9 cellular contexts compared by ENCODE assay signal in genomic region chr10:114042895-114043531, GRCh38. TPM values are rescaled to one million over a fixed set of nuclear protein-coding genes. Genes with fewer than 3 reads are reported as not detected.
DNase-seq lines count a peak whose midpoint lies in the region; ATAC-seq lines count a peak whose summit lies in the region.
"Had no signal": no experiment of that assay in that cellular context is flagged by ENCODE, and none has a peak within 500 bp of the region (broad histone marks: within the 10 kb centered on the region; RNA-seq: fewer than 3 reads in every experiment).

No MANE protein-coding gene starts in this region.

- H3K4me3 Mint-ChIP-seq in memory B cell = peak overlapping the region; percentile 84

- H3K36me3 ChIP-seq in duodenal mucosa (ENCODE audit: control insufficient read depth in 1 of 2, insufficient read depth in 2 of 2, low read length in 2 of 2) (no peaks in the 10 kb centered on the region), thymus (ENCODE audit: control insufficient read depth, insufficient read depth) (no peaks in the 10 kb centered on the region)

- 1% methylated on average over 38 of the region's 38 CpGs for WGBS in thymus

- peaks cover 4% of the 10 kb centered on the region for H3K36me3 Mint-ChIP-seq in memory B cell

- H3K4me1 ChIP-seq in duodenal mucosa (ENCODE audit: control insufficient read depth in 1 of 2, insufficient read depth in 2 of 2, low read length in 2 of 2) = peaks cover 8 to 13% of the 10 kb centered on the region in 2 donors
- H3K4me1 ChIP-seq in thymus (ENCODE audit: control insufficient read depth, insufficient read depth, low read length) = peaks cover 14% of the 10 kb centered on the region

- H3K9ac ChIP-seq in duodenal mucosa (ENCODE audit: low read depth in 1 of 2, low read length in 2 of 2) = peak overlapping the region in 1 of 2 donors; percentile 77

- ATAC-seq in HG02870 (IDR thresholded peaks at IDR 0.05; ENCODE audit: unreplicated experiment) = peak; percentile 34
- peak; percentile 35 for ATAC-seq in memory B cell (ENCODE audit: low read depth)

- DNase-seq in activated gamma-delta T cell treated with Interleukin-2 at 50 U/mL for 16 hours (peak; percentile 9), activated gamma-delta T cell (lab: John Stamatoyannopoulos, UW) (no peak), SK-MEL-5 (ENCODE audit: low read depth, low spot score) (peak; percentile 22), memory B cell (ENCODE audit: low spot score in 2 of 2) (peak; percentile 22 to 36), germinal center (ENCODE audit: low spot score) (no peak)

- H3K27me3 ChIP-seq in duodenal mucosa (ENCODE audit: control insufficient read depth in 1 of 2, insufficient read depth in 2 of 2, low read length in 2 of 2) (peaks cover 10 to 24% of the 10 kb centered on the region in 2 donors), thymus (ENCODE audit: control insufficient read depth, insufficient read depth) (peaks cover 41% of the 10 kb centered on the region)

- H3K27ac ChIP-seq in duodenal mucosa (ENCODE audit: low read depth, low read length) (peak overlapping the region; percentile 77), thymus (ENCODE audit: low read depth) (no peak overlapping the region)
- H3K27ac ChIP-seq: epithelial cell of prostate had no signal

- H3K4me1 Mint-ChIP-seq in memory B cell = peaks cover 14% of the 10 kb centered on the region

- in situ Hi-C loops in SK-MEL-5 (cut with HindIII; ENCODE audit: low pct_unique_long_range_greater_than_20kb, low sequenced_read_pairs) = no loop called here

- H3K9me3 Mint-ChIP-seq in memory B cell = no peaks in the 10 kb centered on the region

- H3K9me3 ChIP-seq in duodenal mucosa (ENCODE audit: control insufficient read depth in 1 of 2, low read length in 2 of 2) (no peaks in the 10 kb centered on the region), thymus (ENCODE audit: control insufficient read depth) (no peaks in the 10 kb centered on the region)

- peak overlapping the region; percentile 63 to 74 for H3K4me3 ChIP-seq in duodenal mucosa (ENCODE audit: low read depth in 1 of 2, low read length in 2 of 2)
- H3K4me3 ChIP-seq in thymus (ENCODE audit: low read length) = peak overlapping the region; percentile 60

- peak overlapping the region; percentile 80 for H3K27ac Mint-ChIP-seq in memory B cell

- peaks cover 15% of the 10 kb centered on the region for H3K27me3 Mint-ChIP-seq in memory B cell

RNA-seq across cellular contexts. Expression of gene ADRB1, which starts 0.7 kb away (rescaled TPM):
- total RNA-seq in SK-MEL-5 (2014; rRNA removed; shearing (Covaris generic)) = 2.9 and 3.3 TPM in 2 replicates
- polyA plus RNA-seq in SK-MEL-5 (2015; cell fraction: cytosol; rRNA removed) = 2.4 and 2.8 TPM in 2 replicates
- polyA plus RNA-seq in SK-MEL-5 (2015; cell fraction: nucleus; rRNA removed) = 1.2 and 4.2 TPM in 2 replicates
- polyA plus RNA-seq in thymus = 0.62 TPM

Comparison
In these comparisons a context has a peak if more than half of its experiments do, and no peak if none do; other contexts are left out.
1. DNase-seq: peak in activated gamma-delta T cell treated with Interleukin-2 at 50 U/mL for 16 hours (single experiment), SK-MEL-5 (single experiment) and memory B cell (2 of 2); none in activated gamma-delta T cell (single experiment) and germinal center (single experiment).